In the genomic region with DNA sequence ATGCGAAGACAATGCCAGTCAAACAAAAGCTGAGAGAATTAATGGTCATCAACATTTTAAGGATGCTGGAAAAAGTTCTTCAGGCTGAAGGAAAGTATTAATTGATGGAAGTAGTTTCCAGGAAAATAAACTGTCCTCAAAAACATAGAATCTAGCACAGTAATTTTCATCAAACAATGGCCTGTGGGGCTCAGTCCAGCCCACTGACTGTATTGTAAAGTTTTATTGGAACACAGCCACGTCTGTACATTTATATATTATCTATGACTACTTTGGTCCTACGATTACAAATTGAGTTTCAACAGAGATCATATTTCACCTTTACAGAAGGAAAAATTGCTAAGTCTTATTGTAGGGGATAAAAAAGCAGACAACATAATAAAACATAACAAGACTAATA, we compare ENCODE assay signal across 28 cellular contexts.
"Had no signal": no experiment of that assay in that cellular context is flagged by ENCODE, and none has a peak within 500 bp of the region (broad histone marks: within the 10 kb centered on the region; RNA-seq: fewer than 3 reads in every experiment).

No MANE protein-coding gene starts in this region.

- H3K9me3 Mint-ChIP-seq: activated CD4-positive, alpha-beta T cell treated with anti-CD3 and anti-CD28 coated beads, Interleukin-2, amount 10 ng/mL, durations not matched to agents 24 days and 14 days; activated CD8-positive, alpha-beta T cell treated with anti-CD3 and anti-CD28 coated beads for 36 hours; activated naive CD4-positive, alpha-beta T cell treated with anti-CD3 and anti-CD28 coated beads, Interleukin-2, amount 50 U/mL, for 24 hours; activated naive CD8-positive, alpha-beta T cell treated with anti-CD3 and anti-CD28 coated beads, Interleukin-2, amount 10 ng/mL, durations not matched to agents 7 days and 5 days; activated T-cell treated with anti-CD3 and anti-CD28 coated beads, Interleukin-2, amount 50 U/mL, for 72 hours; activated T-helper 17 cell treated with anti-CD3 and anti-CD28 coated beads, Interleukin-2, amount 50 U/mL, for 72 hours had no signal

- H3K4me1 Mint-ChIP-seq: activated CD4-positive, alpha-beta T cell treated with anti-CD3 and anti-CD28 coated beads, Interleukin-2, amount 10 ng/mL, durations not matched to agents 24 days and 14 days; activated naive CD4-positive, alpha-beta T cell treated with anti-CD3 and anti-CD28 coated beads, Interleukin-2, amount 50 U/mL, for 24 hours; activated naive CD8-positive, alpha-beta T cell treated with anti-CD3 and anti-CD28 coated beads, Interleukin-2, amount 10 ng/mL, durations not matched to agents 7 days and 5 days; activated T-helper 17 cell treated with anti-CD3 and anti-CD28 coated beads, Interleukin-2, amount 50 U/mL, for 72 hours had no signal

- DNase-seq: activated CD4-positive, alpha-beta T cell treated with anti-CD3 and anti-CD28 coated beads for 1 hour; activated CD4-positive, alpha-beta T cell treated with anti-CD3 and anti-CD28 coated beads, Interleukin-2, amount 10 ng/mL, durations not matched to agents 24 days and 14 days; activated CD4-positive, alpha-beta T cell treated with anti-CD3 and anti-CD28 coated beads, Interleukin-2, amount 50 U/mL, for 4 hours; activated CD4-positive, CD25-positive, alpha-beta regulatory T cell; activated CD8-positive, alpha-beta T cell treated with anti-CD3 and anti-CD28 coated beads for 36 hours; activated effector memory CD4-positive, alpha-beta T cell treated with anti-CD3 and anti-CD28 coated beads, Interleukin-2, amount 50 U/mL, for 16 hours; activated naive CD4-positive, alpha-beta T cell; activated naive CD8-positive, alpha-beta T cell treated with anti-CD3 and anti-CD28 coated beads, Interleukin-2, amount 10 ng/mL, durations not matched to agents 7 days and 5 days; activated T-cell treated with anti-CD3 and anti-CD28 coated beads, Interleukin-2, amount 50 U/mL, for 1 hour; activated T-cell treated with anti-CD3 and anti-CD28 coated beads, Interleukin-2, amount 50 U/mL, for 72 hours; body of pancreas; central memory CD4-positive, alpha-beta T cell; Kasumi-1; KG1; MG63; NCI-H1048; NCI-H1694; NCI-H2081 treated with DMSO at 0.1 percent for 48 hours; NCI-H510A; NCI-H526; SHP77; SJCRH30; T1000; WERI-Rb-1 had no signal

- H3K36me3 ChIP-seq: MG63, SJCRH30, WERI-Rb-1 had no signal

- H3K27me3 ChIP-seq: body of pancreas, MG63, SJCRH30 had no signal

- H3K4me1 ChIP-seq: body of pancreas, SJCRH30 had no signal

- H3K4me3 Mint-ChIP-seq: activated CD4-positive, alpha-beta T cell treated with anti-CD3 and anti-CD28 coated beads, Interleukin-2, amount 10 ng/mL, durations not matched to agents 24 days and 14 days; activated CD8-positive, alpha-beta T cell treated with anti-CD3 and anti-CD28 coated beads for 36 hours; activated naive CD4-positive, alpha-beta T cell treated with anti-CD3 and anti-CD28 coated beads, Interleukin-2, amount 50 U/mL, for 24 hours; activated naive CD8-positive, alpha-beta T cell treated with anti-CD3 and anti-CD28 coated beads, Interleukin-2, amount 10 ng/mL, durations not matched to agents 7 days and 5 days; activated T-cell treated with anti-CD3 and anti-CD28 coated beads, Interleukin-2, amount 50 U/mL, for 72 hours; activated T-helper 17 cell treated with anti-CD3 and anti-CD28 coated beads, Interleukin-2, amount 50 U/mL, for 72 hours had no signal

- H3K9me3 ChIP-seq: body of pancreas, MG63, SJCRH30 had no signal

- H3K36me3 Mint-ChIP-seq: activated naive CD4-positive, alpha-beta T cell treated with anti-CD3 and anti-CD28 coated beads, Interleukin-2, amount 50 U/mL, for 24 hours; activated naive CD8-positive, alpha-beta T cell treated with anti-CD3 and anti-CD28 coated beads, Interleukin-2, amount 10 ng/mL, durations not matched to agents 7 days and 5 days had no signal

- H3K27ac Mint-ChIP-seq: activated CD4-positive, alpha-beta T cell treated with anti-CD3 and anti-CD28 coated beads, Interleukin-2, amount 10 ng/mL, durations not matched to agents 24 days and 14 days; activated CD8-positive, alpha-beta T cell treated with anti-CD3 and anti-CD28 coated beads for 36 hours; activated naive CD4-positive, alpha-beta T cell treated with anti-CD3 and anti-CD28 coated beads, Interleukin-2, amount 50 U/mL, for 24 hours; activated naive CD8-positive, alpha-beta T cell treated with anti-CD3 and anti-CD28 coated beads, Interleukin-2, amount 10 ng/mL, durations not matched to agents 7 days and 5 days; activated T-cell treated with anti-CD3 and anti-CD28 coated beads, Interleukin-2, amount 50 U/mL, for 72 hours; activated T-helper 17 cell treated with anti-CD3 and anti-CD28 coated beads, Interleukin-2, amount 50 U/mL, for 72 hours had no signal

- H3K27me3 Mint-ChIP-seq: activated CD4-positive, alpha-beta T cell treated with anti-CD3 and anti-CD28 coated beads, Interleukin-2, amount 10 ng/mL, durations not matched to agents 24 days and 14 days; activated CD8-positive, alpha-beta T cell treated with anti-CD3 and anti-CD28 coated beads for 36 hours; activated naive CD4-positive, alpha-beta T cell treated with anti-CD3 and anti-CD28 coated beads, Interleukin-2, amount 50 U/mL, for 24 hours had no signal

- H3K27ac ChIP-seq: body of pancreas, SJCRH30, SK-N-MC, WERI-Rb-1 had no signal

- H3K4me3 ChIP-seq: body of pancreas, MG63, SJCRH30, SK-N-MC had no signal

- ATAC-seq: activated CD8-positive, alpha-beta T cell treated with anti-CD3 and anti-CD28 coated beads for 36 hours; activated T-cell treated with anti-CD3 and anti-CD28 coated beads, Interleukin-2, amount 50 U/mL, for 72 hours; activated T-helper 17 cell treated with anti-CD3 and anti-CD28 coated beads, Interleukin-2, amount 50 U/mL, for 72 hours; body of pancreas; Panc1 had no signal
